ENCODE assay signal across 9 cellular contexts in genomic region chr17:64428406-64428805, GRCh38. TPM values are rescaled to one million over a fixed set of nuclear protein-coding genes. Genes with fewer than 3 reads are reported as not detected.
"Had no signal": no experiment of that assay in that cellular context is flagged by ENCODE, and none has a peak within 500 bp of the region (broad histone marks: within the 10 kb centered on the region; RNA-seq: fewer than 3 reads in every experiment).

No MANE protein-coding gene starts in this region.

- H3K9ac ChIP-seq: GM23248, KMS-11 had no signal

- H3K27ac ChIP-seq: GM23248, KMS-11 had no signal

- H3K4me3 ChIP-seq: GM23248 had no signal

- ATAC-seq: HepG2 had no signal

- H2AFZ ChIP-seq: GM23248 had no signal

- H3K4me2 ChIP-seq: KMS-11 had no signal

- DNase-seq: GM23248, H9, HCEC 1CT, HFFc6, Karpas-422, KBM-7 had no signal

RNA-seq across cellular contexts. Expression of gene MILR1, which starts 20.5 kb away (rescaled TPM):
- total RNA-seq: H1, H9 had no signal
- polyA plus RNA-seq: H1 had no signal

RNA-seq across cellular contexts. Expression of gene PECAM1, which starts 37.7 kb away (rescaled TPM):
- total RNA-seq: GM23248 had no signal
